Comparison of ENCODE assay signal across 25 cellular contexts in genomic region chr3:66033241-66034138, GRCh38. TPM values are rescaled to one million over a fixed set of nuclear protein-coding genes. Genes with fewer than 3 reads are reported as not detected.
A peak's percentile ranks its signal among the peaks of the same experiment; 100 is the strongest.
DNase-seq lines count a peak whose midpoint lies in the region; ATAC-seq and TF ChIP-seq lines count a peak whose summit lies in the region.
"Had no signal": no experiment of that assay in that cellular context is flagged by ENCODE, and none has a peak within 500 bp of the region (broad histone marks: within the 10 kb centered on the region; RNA-seq: fewer than 3 reads in every experiment).

No MANE protein-coding gene starts in this region.

- no peak for DNase-seq in Calu3
- peak; percentile 42 for DNase-seq in GM10248 (ENCODE audit: extremely low spot score)
- DNase-seq in WTC11 (ENCODE audit: low spot score), result no peak
- peak; percentile 44 for DNase-seq in left kidney (ENCODE audit: low read depth, low spot score)
- no peak for DNase-seq in NCI-H2081 (lab: John Stamatoyannopoulos, UW)
- DNase-seq in NCI-H1417 treated with DMSO at 0.1 percent for 48 hours (lab: John Stamatoyannopoulos, UW), result no peak
- no peak for DNase-seq in NCI-H748 treated with DMSO at 0.1 percent for 48 hours (lab: John Stamatoyannopoulos, UW)
- DNase-seq: activated CD4-positive, alpha-beta memory T cell treated with anti-CD3 and anti-CD28 coated beads for 36 hours; activated naive CD4-positive, alpha-beta T cell treated with anti-CD3 and anti-CD28 coated beads, Interleukin-2, amount 10 ng/mL, durations not matched to agents 7 days and 5 days; anterior cingulate cortex; C1 segment of cervical spinal cord; COR-L47; cortex of kidney; DMS79 treated with DMSO at 0.1 percent for 48 hours; effector memory CD8-positive, alpha-beta T cell; GM23248; IMR-90; kidney glomerular epithelial cell; NCI-H1048; NCI-H187 treated with DMSO at 0.1 percent for 48 hours; posterior cingulate gyrus; stimulated activated CD4-positive, alpha-beta T cell treated with anti-CD3 and anti-CD28 coated beads, Interleukin-4, amount 100 ng/mL, for 4 hours; stimulated activated naive CD4-positive, alpha-beta T cell had no signal

- TF ChIP-seq CTCF in Calu3 (IDR thresholded peaks at IDR 0.05; ENCODE audit: unreplicated experiment) (no peak), GM10248 (IDR thresholded peaks at IDR 0.05; ENCODE audit: control extremely low read depth, extremely low read depth, low read depth, missing control alignments) (no peak), WTC11 (IDR thresholded peaks at IDR 0.05) (no peak)

- BruUV-seq in Calu3 (replicated peaks; lab: Mats Ljungman, UMichigan), result TSS peak; percentile 1

- no peak for ATAC-seq in WTC11
- ATAC-seq: effector memory CD8-positive, alpha-beta T cell; esophagus mucosa; sciatic nerve had no signal

- H3K4me3 Mint-ChIP-seq in Calu3 (ENCODE audit: low read depth, unreplicated experiment) (no peak overlapping the region), WTC11 (no peak overlapping the region)
- H3K4me3 Mint-ChIP-seq: activated CD4-positive, alpha-beta memory T cell treated with anti-CD3 and anti-CD28 coated beads for 36 hours; activated naive CD4-positive, alpha-beta T cell treated with anti-CD3 and anti-CD28 coated beads, Interleukin-2, amount 10 ng/mL, durations not matched to agents 7 days and 5 days; effector memory CD8-positive, alpha-beta T cell had no signal

- H3K27me3 Mint-ChIP-seq in Calu3 (ENCODE audit: unreplicated experiment) (no peaks in the 10 kb centered on the region), WTC11 (ENCODE audit: low read depth) (no peaks in the 10 kb centered on the region; the same call in 1 of the 2 replicates)

- H3K9me3 Mint-ChIP-seq in Calu3 (ENCODE audit: low read depth, unreplicated experiment) (no peaks in the 10 kb centered on the region), WTC11 (no peaks in the 10 kb centered on the region)
- H3K9me3 Mint-ChIP-seq: activated CD4-positive, alpha-beta memory T cell treated with anti-CD3 and anti-CD28 coated beads for 36 hours; activated naive CD4-positive, alpha-beta T cell treated with anti-CD3 and anti-CD28 coated beads, Interleukin-2, amount 10 ng/mL, durations not matched to agents 7 days and 5 days; effector memory CD8-positive, alpha-beta T cell had no signal

- H3K4me1 Mint-ChIP-seq in Calu3 (ENCODE audit: low read depth, unreplicated experiment) (peaks cover 35% of the 10 kb centered on the region), WTC11 (peaks cover 61% of the 10 kb centered on the region)

- intact Hi-C loops in Calu3 (cut with micrococcal nuclease; ENCODE audit: unreplicated experiment), result loop anchor here (10.0 kb wide), 2 partner anchors 109 to 249 kb away; no protein-coding TSS in a partner anchor

- H3K36me3 Mint-ChIP-seq in Calu3 (ENCODE audit: insufficient read depth, unreplicated experiment) (peaks cover 42% of the 10 kb centered on the region), WTC11 (peaks cover 5% of the 10 kb centered on the region; the same call in 1 of the 2 replicates)
- H3K36me3 Mint-ChIP-seq: activated CD4-positive, alpha-beta memory T cell treated with anti-CD3 and anti-CD28 coated beads for 36 hours; activated naive CD4-positive, alpha-beta T cell treated with anti-CD3 and anti-CD28 coated beads, Interleukin-2, amount 10 ng/mL, durations not matched to agents 7 days and 5 days had no signal

- POLR2A ChIA-PET in GM10248 (lab: Yijun Ruan, JAX) (interaction anchor here (0.6 kb wide), 1 partner anchor 486 kb away, joined by 3 read pairs; no protein-coding TSS in a partner anchor), WTC11 (lab: Charles Lee) (interaction anchor here (1.0 to 1.8 kb wide), 2 partner anchors 16 to 84 kb away, joined by 4 to 5 read pairs; no protein-coding TSS in a partner anchor)

- no peak overlapping the region for H3K27ac Mint-ChIP-seq in Calu3 (ENCODE audit: unreplicated experiment)
- H3K27ac Mint-ChIP-seq in WTC11, result peak overlapping the region; percentile 84
- H3K27ac Mint-ChIP-seq: activated CD4-positive, alpha-beta memory T cell treated with anti-CD3 and anti-CD28 coated beads for 36 hours; activated naive CD4-positive, alpha-beta T cell treated with anti-CD3 and anti-CD28 coated beads, Interleukin-2, amount 10 ng/mL, durations not matched to agents 7 days and 5 days; effector memory CD8-positive, alpha-beta T cell had no signal

- CTCF ChIA-PET in Calu3 (lab: Charles Lee), result interaction anchor here (0.6 kb wide), 1 partner anchor 932 kb away, joined by 3 read pairs; no protein-coding TSS in a partner anchor
- CTCF ChIA-PET in GM10248 (lab: Yijun Ruan, JAX), result interaction anchor here (1.2 to 1.7 kb wide), 3 partner anchors 13 to 18 kb away, joined by 3 to 5 read pairs (median 3); no protein-coding TSS in a partner anchor
- CTCF ChIA-PET in WTC11 (lab: Charles Lee), result interaction anchor here (0.6 to 0.8 kb wide), 2 partner anchors 62 to 533 kb away, joined by 3 to 4 read pairs; no protein-coding TSS in a partner anchor

TF ChIP-seq in WTC11, 78 proteins besides CTCF, POLR2A, EP300 and RAD21:
- no peak for TF ChIP-seq NR1H2 (CRISPR knock-in tag; IDR thresholded peaks at IDR 0.05)

RNA-seq across cellular contexts. Expression of gene MAGI1, which starts 5.2 kb away (rescaled TPM):
- total RNA-seq in Calu3 (2022) (75.1 and 76.4 TPM in 2 replicates), WTC11 (2021) (53.0 to 58.2 TPM (median 54.1 TPM) in 3 replicates)

Comparison
In these comparisons a context has a peak if more than half of its experiments do, and no peak if none do; other contexts are left out.
1. DNase-seq: peak in GM10248 (single experiment) and left kidney (single experiment); none in Calu3 (single experiment), WTC11 (single experiment), NCI-H2081 (0 of 2), NCI-H1417 treated with DMSO at 0.1 percent for 48 hours (single experiment) and NCI-H748 treated with DMSO at 0.1 percent for 48 hours (single experiment).